Comparison of ENCODE assay signal across 20 cellular contexts in the genomic region with DNA sequence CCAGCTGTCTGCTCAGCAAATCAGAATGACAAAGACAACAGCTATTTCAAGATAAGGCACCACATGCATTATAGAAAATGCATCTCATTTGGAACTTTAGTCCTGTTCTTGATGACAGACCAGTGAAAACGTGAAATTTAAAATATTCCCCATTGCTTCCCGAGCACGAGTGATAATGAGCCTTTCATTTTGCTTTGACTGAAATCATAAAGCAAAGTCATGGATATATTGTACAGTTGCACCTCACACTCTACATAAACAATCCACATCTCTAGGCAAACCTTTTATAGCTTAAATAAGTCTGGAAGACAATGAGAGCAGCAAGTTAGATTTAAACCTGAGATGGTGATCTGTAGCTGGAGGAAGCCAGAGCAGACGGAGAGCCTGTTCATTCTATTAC.
"Had no signal": no experiment of that assay in that cellular context is flagged by ENCODE, and none has a peak within 500 bp of the region (broad histone marks: within the 10 kb centered on the region; RNA-seq: fewer than 3 reads in every experiment).

No MANE protein-coding gene starts in this region.

- H3K9me3 Mint-ChIP-seq: T-cell; T-helper 1 cell treated with Interleukin-12 subunit alpha and Interleukin-12 subunit beta and Interleukin-4 antibody, amounts not matched to agents 30 μg/mL and 1 μg/mL, for 36 hours had no signal

- DNase-seq: IMR-90, Karpas-422, KG1, MM.1S, NCI-H1092 treated with DMSO at 0.1 percent for 48 hours, NCI-H1436, NCI-H187, NCI-H2029, NCI-H2081 treated with DMSO at 0.1 percent for 48 hours, NCI-H2171, NCI-H226, NCI-H446 treated with DMSO at 0.1 percent for 48 hours, NCI-H510A treated with DMSO at 0.1 percent for 48 hours, NCI-H526, SHP77, SK-N-SH, SW 1271, T-cell had no signal

- H3K36me3 Mint-ChIP-seq: T-cell had no signal

- H3K27ac ChIP-seq: RWPE1 had no signal

- H3K27ac Mint-ChIP-seq: T-cell; T-helper 1 cell treated with Interleukin-12 subunit alpha and Interleukin-12 subunit beta and Interleukin-4 antibody, amounts not matched to agents 30 μg/mL and 1 μg/mL, for 36 hours had no signal

- H3K9ac ChIP-seq: SK-N-SH had no signal

- H3K9me3 ChIP-seq: SK-N-SH had no signal

- H3K4me1 Mint-ChIP-seq: T-cell had no signal

- H3K4me3 Mint-ChIP-seq: T-cell; T-helper 1 cell treated with Interleukin-12 subunit alpha and Interleukin-12 subunit beta and Interleukin-4 antibody, amounts not matched to agents 30 μg/mL and 1 μg/mL, for 36 hours had no signal

- H3K4me2 ChIP-seq: SK-N-SH had no signal
